Comparison of ENCODE assay signal across 22 cellular contexts in genomic region chr6:108844632-108845031, GRCh38.
"Had no signal": no experiment of that assay in that cellular context is flagged by ENCODE, and none has a peak within 500 bp of the region (broad histone marks: within the 10 kb centered on the region; RNA-seq: fewer than 3 reads in every experiment).

No MANE protein-coding gene starts in this region.

- H3K4me3 ChIP-seq: adrenal gland, MG63 had no signal

- H3K27ac Mint-ChIP-seq: activated CD8-positive, alpha-beta T cell treated with anti-CD3 and anti-CD28 coated beads, Interleukin-2, amount 10 ng/mL, durations not matched to agents 7 days and 5 days; activated naive CD8-positive, alpha-beta T cell treated with anti-CD3 and anti-CD28 coated beads, Interleukin-2, amount 10 ng/mL, durations not matched to agents 7 days and 5 days; dendritic cell treated with granulocyte-macrophage colony-stimulating factor and Interleukin-4, amounts not matched to agents 40 ng/mL and 50 ng/mL, for 4 days had no signal

- H3K4me2 ChIP-seq: KMS-11, SK-N-SH had no signal

- ATAC-seq: activated CD8-positive, alpha-beta T cell treated with anti-CD3 and anti-CD28 coated beads, Interleukin-2, amount 10 ng/mL, durations not matched to agents 7 days and 5 days; Right ventricle myocardium inferior had no signal

- H3K36me3 Mint-ChIP-seq: activated naive CD8-positive, alpha-beta T cell treated with anti-CD3 and anti-CD28 coated beads, Interleukin-2, amount 10 ng/mL, durations not matched to agents 7 days and 5 days had no signal

- H3K27ac ChIP-seq: adrenal gland, KMS-11, VCaP had no signal

- H3K4me3 Mint-ChIP-seq: activated CD8-positive, alpha-beta T cell treated with anti-CD3 and anti-CD28 coated beads, Interleukin-2, amount 10 ng/mL, durations not matched to agents 7 days and 5 days; activated naive CD8-positive, alpha-beta T cell treated with anti-CD3 and anti-CD28 coated beads, Interleukin-2, amount 10 ng/mL, durations not matched to agents 7 days and 5 days; dendritic cell treated with granulocyte-macrophage colony-stimulating factor and Interleukin-4, amounts not matched to agents 40 ng/mL and 50 ng/mL, for 4 days had no signal

- H3K36me3 ChIP-seq: adrenal gland, MG63 had no signal

- DNase-seq: activated CD4-positive, alpha-beta T cell treated with anti-CD3 and anti-CD28 coated beads for 4 hours; activated CD4-positive, alpha-beta T cell treated with anti-CD3 and anti-CD28 coated beads, Interleukin-2, amount 50 U/mL, for 4 hours; activated CD8-positive, alpha-beta memory T cell treated with anti-CD3 and anti-CD28 coated beads, Interleukin-2, amount 50 U/mL, for 48 hours; activated CD8-positive, alpha-beta T cell treated with anti-CD3 and anti-CD28 coated beads, Interleukin-2, amount 10 ng/mL, durations not matched to agents 7 days and 5 days; activated naive CD4-positive, alpha-beta T cell treated with anti-CD3 and anti-CD28 coated beads, Interleukin-2, amount 50 U/mL, for 16 hours; activated naive CD8-positive, alpha-beta T cell treated with anti-CD3 and anti-CD28 coated beads, Interleukin-2, amount 10 ng/mL, durations not matched to agents 7 days and 5 days; activated T-cell treated with anti-CD3 and anti-CD28 coated beads, Interleukin-2, amount 50 U/mL, for 1 hour; adrenal gland; anterior cingulate cortex; cerebellar nuclear complex; MG63; NCI-H1694; NCI-H2029; NCI-H510A treated with DMSO at 0.1 percent for 48 hours; NCI-H774; RPMI8226; SK-N-SH; T-helper 1 cell had no signal

- H3K27me3 ChIP-seq: adrenal gland, MG63 had no signal

- H3K9ac ChIP-seq: KMS-11, SK-N-SH had no signal

- H3K9me3 Mint-ChIP-seq: activated naive CD8-positive, alpha-beta T cell treated with anti-CD3 and anti-CD28 coated beads, Interleukin-2, amount 10 ng/mL, durations not matched to agents 7 days and 5 days; dendritic cell treated with granulocyte-macrophage colony-stimulating factor and Interleukin-4, amounts not matched to agents 40 ng/mL and 50 ng/mL, for 4 days had no signal

- H3K9me3 ChIP-seq: adrenal gland, MG63, SK-N-SH had no signal

- H3K9me2 ChIP-seq: SK-N-SH had no signal
